8 cellular contexts compared by ENCODE assay signal in the genomic region with DNA sequence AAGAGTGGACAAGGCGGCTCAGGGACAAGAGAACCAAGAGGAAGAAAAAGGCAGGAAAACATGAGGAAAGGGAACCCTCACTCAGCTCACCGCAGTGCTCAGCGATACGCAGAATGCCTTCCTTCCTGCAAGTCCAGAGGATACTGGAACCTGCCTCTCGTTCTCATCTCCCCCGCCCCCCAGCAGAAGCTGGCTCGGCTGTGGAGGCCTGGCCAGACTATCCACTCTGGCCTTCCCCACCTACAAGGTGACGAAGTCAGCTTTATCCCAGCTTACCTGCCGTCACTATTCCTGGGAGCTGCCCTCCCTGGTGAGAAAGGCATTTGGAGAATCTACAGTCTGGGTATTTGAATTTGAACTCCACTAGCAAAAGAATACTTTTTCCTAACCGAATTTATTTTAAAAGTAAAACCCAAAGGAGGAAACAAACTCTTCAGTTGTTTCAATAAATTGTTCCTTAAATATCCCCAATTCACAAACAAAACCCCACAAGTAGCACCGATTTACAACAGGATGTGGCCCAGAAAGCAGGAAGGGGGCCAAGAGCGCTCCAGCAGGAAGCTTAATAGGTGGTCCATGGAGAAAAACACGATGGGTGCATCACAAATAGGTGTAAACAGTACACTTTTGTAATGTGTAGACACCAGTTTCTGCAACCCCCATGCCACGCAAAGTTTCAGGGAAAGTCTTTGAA. TPM values are rescaled to one million over a fixed set of nuclear protein-coding genes. Genes with fewer than 3 reads are reported as not detected.
DNase-seq lines count a peak whose midpoint lies in the region; ATAC-seq and TF ChIP-seq lines count a peak whose summit lies in the region.

No MANE protein-coding gene starts in this region.

- H3K4me1 ChIP-seq in right lobe of liver = peaks cover 0 to 46% (median 14%) of the 10 kb centered on the region in 4 donors

- TF ChIP-seq CTCF in MCF 10A (IDR thresholded peaks at IDR 0.05; ENCODE audit: unreplicated experiment) (no peak), right lobe of liver (IDR thresholded peaks at IDR 0.05) (no peak), type B pancreatic cell (conservative IDR thresholded peaks at IDR 0.05) (no peak)

- POLR2A ChIA-PET in MCF 10A (lab: Yijun Ruan, JAX) = interaction anchor here (0.6 to 6.2 kb wide), 6 partner anchors 8 to 287 kb away, joined by 3 to 341 read pairs (median 4); a partner anchor contains a TSS

- 14% methylated on average over 11 of the region's 14 CpGs for WGBS in right lobe of liver (ENCODE audit: insufficient coverage, low coverage, low lambda C conversion rate, missing lambda C conversion rate)

- H3K27me3 ChIP-seq in right lobe of liver = no peaks in the 10 kb centered on the region

- CTCF ChIA-PET in MCF 10A (lab: Yijun Ruan, JAX) = interaction anchor here (0.6 to 2.4 kb wide), 6 partner anchors 9 to 787 kb away, joined by 3 to 11 read pairs (median 6); a partner anchor contains a TSS

- H3K9me3 ChIP-seq in right lobe of liver = no peaks in the 10 kb centered on the region

- DNase-seq in activated naive CD4-positive, alpha-beta T cell treated with anti-CD3 and anti-CD28 coated beads, Interleukin-2, amount 50 U/mL, for 16 hours = no peak
- DNase-seq in MCF 10A (ENCODE audit: unreplicated experiment) = no peak
- no peak for DNase-seq in right lobe of liver
- no peak for DNase-seq in type B pancreatic cell (ENCODE audit: extremely low spot score, unreplicated experiment)
- no peak for DNase-seq in stimulated activated CD4-positive, alpha-beta T cell treated with anti-CD3 and anti-CD28 coated beads, Interleukin-4, amount 100 ng/mL, for 4 hours

- no peaks in the 10 kb centered on the region for H3K9me3 Mint-ChIP-seq in activated naive CD4-positive, alpha-beta T cell treated with anti-CD3 and anti-CD28 coated beads, Interleukin-2, amount 50 U/mL, for 24 hours
- H3K9me3 Mint-ChIP-seq in MCF 10A (ENCODE audit: unreplicated experiment) (no peaks in the 10 kb centered on the region), type B pancreatic cell (no peaks in the 10 kb centered on the region)

- H3K27me3 Mint-ChIP-seq in activated naive CD4-positive, alpha-beta T cell treated with anti-CD3 and anti-CD28 coated beads, Interleukin-2, amount 50 U/mL, for 24 hours = no peaks in the 10 kb centered on the region
- H3K27me3 Mint-ChIP-seq in MCF 10A (ENCODE audit: insufficient read depth, unreplicated experiment) (no peaks in the 10 kb centered on the region), type B pancreatic cell (no peaks in the 10 kb centered on the region)

- H3K4me3 Mint-ChIP-seq in activated naive CD4-positive, alpha-beta T cell treated with anti-CD3 and anti-CD28 coated beads, Interleukin-2, amount 50 U/mL, for 24 hours = peak overlapping the region; percentile 92
- H3K4me3 Mint-ChIP-seq in MCF 10A (ENCODE audit: unreplicated experiment) (peak overlapping the region; percentile 76), type B pancreatic cell (peak overlapping the region; percentile 93)

- TF ChIP-seq POLR2A in right lobe of liver (IDR thresholded peaks at IDR 0.05) = no peak

- ATAC-seq in right lobe of liver (no peak), GM18858 (IDR thresholded peaks at IDR 0.05; ENCODE audit: unreplicated experiment) (no peak), HG02938 (IDR thresholded peaks at IDR 0.05; ENCODE audit: unreplicated experiment) (no peak)

- no peaks in the 10 kb centered on the region for H3K36me3 ChIP-seq in right lobe of liver

- H3K27ac ChIP-seq in right lobe of liver = peak overlapping the region; percentile 39 to 79 (median 74)

- BruUV-seq in MCF 10A (replicated peaks; lab: Mats Ljungman, UMichigan) = no TSS peak

- H3K36me3 Mint-ChIP-seq in activated naive CD4-positive, alpha-beta T cell treated with anti-CD3 and anti-CD28 coated beads, Interleukin-2, amount 50 U/mL, for 24 hours = no peaks in the 10 kb centered on the region
- H3K36me3 Mint-ChIP-seq in MCF 10A (ENCODE audit: insufficient read depth, unreplicated experiment) (peaks cover 19% of the 10 kb centered on the region), type B pancreatic cell (peaks cover 3% of the 10 kb centered on the region)

- H3K4me1 Mint-ChIP-seq in activated naive CD4-positive, alpha-beta T cell treated with anti-CD3 and anti-CD28 coated beads, Interleukin-2, amount 50 U/mL, for 24 hours = peaks cover 56% of the 10 kb centered on the region
- peaks cover 29% of the 10 kb centered on the region for H3K4me1 Mint-ChIP-seq in MCF 10A (ENCODE audit: insufficient read depth, unreplicated experiment)
- peaks cover 54% of the 10 kb centered on the region for H3K4me1 Mint-ChIP-seq in type B pancreatic cell (ENCODE audit: unreplicated experiment)

- intact Hi-C loops in MCF 10A (cut with micrococcal nuclease) = no loop called here
- intact Hi-C loops in right lobe of liver (cut with DNase I) = no loop called here

- H3K27ac Mint-ChIP-seq in activated naive CD4-positive, alpha-beta T cell treated with anti-CD3 and anti-CD28 coated beads, Interleukin-2, amount 50 U/mL, for 24 hours = peak overlapping the region; percentile 64
- H3K27ac Mint-ChIP-seq in MCF 10A (ENCODE audit: low read depth, unreplicated experiment) (peak overlapping the region; percentile 75), type B pancreatic cell (peak overlapping the region; percentile 80)

- peak overlapping the region; percentile 39 to 60 (median 41) for H3K4me3 ChIP-seq in right lobe of liver

RNA-seq across cellular contexts. Expression of a gene that starts 2.1 kb away (rescaled TPM):
- 36.8 and 40.7 TPM in 2 replicates for total RNA-seq in MCF 10A (2022)
- total RNA-seq in right lobe of liver = 10 to 100 TPM; 18.3 to 28.1 (median 21.1) TPM
- total RNA-seq in type B pancreatic cell (ENCODE audit: low replicate concordance) = 49.7 and 58.1 TPM in 2 replicates

RNA-seq across cellular contexts. Expression of a gene that starts 9.6 kb away (rescaled TPM):
- total RNA-seq in MCF 10A (2022) (31.6 and 36.4 TPM in 2 replicates), right lobe of liver (10 to 100 TPM; 12.6 to 18.9 (median 15.1) TPM), type B pancreatic cell (ENCODE audit: low replicate concordance) (55.8 and 68.7 TPM in 2 replicates)

RNA-seq across cellular contexts. Expression of a gene that starts 24.1 kb away (rescaled TPM):
- 0.07 TPM in 1 of 2 replicates, not detected in the other for total RNA-seq in MCF 10A (2022)
- 10 to 100 TPM; 29.8 to 99.4 (median 54.1) TPM for total RNA-seq in right lobe of liver
- 3.9 and 5.6 TPM in 2 replicates for total RNA-seq in type B pancreatic cell (ENCODE audit: low replicate concordance)
